Comparison of ENCODE assay signal across 8 cellular contexts in the genomic region with DNA sequence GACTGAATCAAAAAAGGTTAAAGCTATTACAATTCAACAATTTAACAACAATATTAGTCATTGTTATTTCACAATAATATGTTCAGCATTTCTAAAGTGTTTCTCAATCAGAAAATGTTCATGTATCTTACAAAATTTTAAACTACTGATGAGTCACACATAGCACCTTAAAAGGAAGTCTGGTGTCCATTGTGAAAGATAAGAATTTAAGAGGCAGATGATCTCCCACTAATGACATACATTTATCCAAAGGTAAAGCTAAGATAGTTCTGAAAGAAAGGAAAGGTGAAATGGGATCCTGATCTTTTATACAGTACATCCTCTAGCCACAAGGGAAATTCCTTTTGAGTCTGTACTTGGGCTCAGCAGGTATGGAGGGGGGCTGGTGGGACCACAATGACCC.
DNase-seq lines count a peak whose midpoint lies in the region; ATAC-seq and TF ChIP-seq lines count a peak whose summit lies in the region.

No MANE protein-coding gene starts in this region.

- peak overlapping the region in 1 of 8 donors; percentile 11 for H3K4me3 Mint-ChIP-seq in CD4-positive, alpha-beta memory T cell

- no peak overlapping the region for H3K9ac ChIP-seq in PC-3 (ENCODE audit: low read length)

- H3K4me2 ChIP-seq in PC-3 (ENCODE audit: low read length) = peak overlapping the region; percentile 49; the same call in 1 of the 2 replicates

- peaks cover 15% of the 10 kb centered on the region for H3F3A ChIP-seq in PC-3 (ENCODE audit: low read length, unreplicated experiment)

- 0 out of 2 replicates have a peak, but pooled peaks cover 8% of the 10 kb centered on the region for H3K79me2 ChIP-seq in PC-3 (ENCODE audit: low read length)

- POLR2A ChIA-PET in CD4-positive, alpha-beta memory T cell (lab: Charles Lee; ENCODE audit: partially characterized antibody) = interaction anchor here (1.0 to 1.3 kb wide), 4 partner anchors 16 to 185 kb away, joined by 3 read pairs; no protein-coding TSS in a partner anchor
- POLR2A ChIA-PET in PC-3 (lab: Charles Lee; ENCODE audit: unreplicated experiment) = interaction anchor here (0.6 to 0.7 kb wide), 3 partner anchors 39 to 473 kb away, joined by 3 to 4 read pairs (median 3); a partner anchor contains a TSS

- H3K4me1 Mint-ChIP-seq in CD4-positive, alpha-beta memory T cell = peaks cover 72 to 96% (median 85%) of the 10 kb centered on the region in 4 donors

- no peaks in the 10 kb centered on the region for H3K36me3 ChIP-seq in CD4-positive, alpha-beta memory T cell (ENCODE audit: insufficient read depth, low read length)
- H3K36me3 ChIP-seq in PC-3 (ENCODE audit: low read depth, low read length) (no peaks in the 10 kb centered on the region), prostate gland (no peaks in the 10 kb centered on the region)

- peaks cover 83% of the 10 kb centered on the region for H3K4me1 ChIP-seq in CD4-positive, alpha-beta memory T cell (ENCODE audit: insufficient read depth, low read length)
- H3K4me1 ChIP-seq in PC-3 (ENCODE audit: insufficient read depth, low read length) (peaks cover 53% of the 10 kb centered on the region), prostate gland (replicated peaks) (no peaks in the 10 kb centered on the region)

- no peaks in the 10 kb centered on the region for H3K9me3 ChIP-seq in CD4-positive, alpha-beta memory T cell (ENCODE audit: control insufficient read depth in 1 of 2, low read length in 2 of 2)
- H3K9me3 ChIP-seq in PC-3 (ENCODE audit: low read length) = no peaks in the 10 kb centered on the region
- no peaks in the 10 kb centered on the region for H3K9me3 ChIP-seq in prostate gland

- intact Hi-C loops in CD4-positive, alpha-beta memory T cell (cut with micrococcal nuclease) = no loop called here
- intact Hi-C loops in PC-3 (cut with micrococcal nuclease) (loop anchor here (5.0 kb wide), 2 partner anchors 49 to 51 kb away; no protein-coding TSS in a partner anchor), prostate gland (cut with DNase I) (no loop called here)

- H3K36me3 Mint-ChIP-seq in CD4-positive, alpha-beta memory T cell = peaks cover 11 to 15% of the 10 kb centered on the region in 2 donors

- H3K27me3 ChIP-seq in CD4-positive, alpha-beta memory T cell (ENCODE audit: insufficient read depth, low read length) = no peaks in the 10 kb centered on the region
- H3K27me3 ChIP-seq in PC-3 (ENCODE audit: low read length) = no peaks in the 10 kb centered on the region
- no peaks in the 10 kb centered on the region for H3K27me3 ChIP-seq in prostate gland (replicated peaks; ENCODE audit: insufficient read depth)

- H4K20me1 ChIP-seq in PC-3 (ENCODE audit: low read length) = no peaks in the 10 kb centered on the region

- H3K9me2 ChIP-seq in PC-3 (replicated peaks; ENCODE audit: low read length) = no peaks in the 10 kb centered on the region

- no peak overlapping the region for H2AFZ ChIP-seq in PC-3 (ENCODE audit: low read length)

- H3K27me3 Mint-ChIP-seq in CD4-positive, alpha-beta memory T cell = no peaks in the 10 kb centered on the region

- no peak for TF ChIP-seq CTCF in PC-3 (conservative IDR thresholded peaks at IDR 0.05; ENCODE audit: low read depth, low read length)
- TF ChIP-seq CTCF in prostate gland (IDR thresholded peaks at IDR 0.05) = peak in 1 of 4 experiments; percentile 29

- no peak overlapping the region for H3K4me3 ChIP-seq in CD4-positive, alpha-beta memory T cell (ENCODE audit: low read length in 2 of 2)
- no peak overlapping the region for H3K4me3 ChIP-seq in PC-3 (ENCODE audit: low read length)
- H3K4me3 ChIP-seq in prostate gland = no peak overlapping the region

- CTCF ChIA-PET in CD4-positive, alpha-beta memory T cell (lab: Charles Lee; ENCODE audit: partially characterized antibody) = interaction anchor here (1.0 kb wide), 1 partner anchor 80 kb away, joined by 3 read pairs; a partner anchor contains a TSS
- CTCF ChIA-PET in PC-3 (lab: Charles Lee) = interaction anchor here (1.0 kb wide), 1 partner anchor 78 kb away, joined by 3 read pairs; no protein-coding TSS in a partner anchor

- TF ChIP-seq POLR2A in prostate gland (IDR thresholded peaks at IDR 0.05) = no peak

- BruUV-seq in PC-3 (replicated peaks; lab: Mats Ljungman, UMichigan) = no TSS peak

- H3K27ac ChIP-seq in CD4-positive, alpha-beta memory T cell (ENCODE audit: low read depth, low read length) = no peak overlapping the region
- peak overlapping the region; percentile 25 for H3K27ac ChIP-seq in PC-3 (ENCODE audit: low read length)
- H3K27ac ChIP-seq in prostate gland = peak overlapping the region; percentile 23 to 35

- peak overlapping the region in 4 of 7 donors; percentile 29 to 61 (median 53) for H3K27ac Mint-ChIP-seq in CD4-positive, alpha-beta memory T cell

- DNase-seq in CD4-positive, alpha-beta memory T cell = no peak
- DNase-seq in PC-3 (peak; percentile 89), prostate gland (ENCODE audit: low spot score) (no peak), NCI-H2081 (lab: John Stamatoyannopoulos, UW) (no peak), islet precursor cell (no peak), cerebellar nuclear complex (lab: John Stamatoyannopoulos, UW) (no peak)

- peaks cover 0 to 2% (median 0%) of the 10 kb centered on the region in 8 donors for H3K9me3 Mint-ChIP-seq in CD4-positive, alpha-beta memory T cell

- ATAC-seq in PC-3 (peak; percentile 8), esophagus mucosa (peak; percentile 51), GM19395 (IDR thresholded peaks at IDR 0.05; ENCODE audit: unreplicated experiment) (no peak)
